ENCODE assay signal across 8 cellular contexts in the genomic region with DNA sequence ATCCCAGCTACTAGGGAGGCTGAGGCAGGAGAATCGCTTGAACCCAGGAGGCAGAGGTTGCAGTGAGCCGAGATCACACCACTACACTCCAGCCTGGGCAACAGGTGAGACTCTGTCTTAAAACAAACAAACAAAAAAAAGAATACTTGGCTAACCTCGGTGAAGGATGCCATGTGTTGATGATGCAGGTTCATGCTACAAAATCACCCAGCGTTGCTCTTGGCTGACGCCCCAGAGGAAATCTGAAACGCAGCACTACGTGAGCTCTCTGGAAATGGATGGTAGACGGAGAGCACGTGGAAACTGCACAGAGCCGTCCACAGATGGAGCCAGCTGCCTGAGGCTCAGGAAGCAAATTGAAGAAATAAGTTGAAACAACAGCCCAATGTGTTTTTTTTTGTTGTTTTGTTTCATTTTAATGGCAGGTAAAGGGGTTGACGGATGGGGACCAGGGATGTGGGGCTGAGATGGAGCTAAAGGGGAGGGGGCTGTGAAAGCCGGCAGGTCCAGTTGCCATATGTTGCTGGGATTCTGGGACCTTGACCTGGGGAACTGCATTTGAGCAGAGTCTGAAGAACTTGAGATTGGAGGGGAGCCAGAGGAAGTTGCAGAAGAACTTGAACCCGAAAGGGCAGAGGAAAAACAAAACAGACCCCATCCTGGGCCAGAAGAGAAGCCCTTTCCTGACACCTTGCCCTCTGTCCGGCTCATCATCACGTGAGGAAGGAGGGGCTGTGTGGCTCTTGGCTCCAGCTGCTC. TPM values are rescaled to one million over a fixed set of nuclear protein-coding genes. Genes with fewer than 3 reads are reported as not detected.
DNase-seq lines count a peak whose midpoint lies in the region; ATAC-seq lines count a peak whose summit lies in the region.

No MANE protein-coding gene starts in this region.

- no peaks in the 10 kb centered on the region for H3K27me3 Mint-ChIP-seq in activated CD4-positive, alpha-beta memory T cell treated with anti-CD3 and anti-CD28 coated beads for 36 hours
- H3K27me3 Mint-ChIP-seq in stimulated activated naive B cell treated with anti-CD40 and anti-IgM and Interleukin-4, amounts not matched to agents 10 μg/mL and 1 μg/mL and 100 μg/mL, for 72 hours = no peaks in the 10 kb centered on the region

- peak; percentile 66 for ATAC-seq in GM18907 (IDR thresholded peaks at IDR 0.05; ENCODE audit: unreplicated experiment)
- ATAC-seq in left ventricle myocardium superior = peak; percentile 91
- ATAC-seq in stimulated activated naive B cell treated with anti-CD40 and anti-IgM and Interleukin-4, amounts not matched to agents 10 μg/mL and 1 μg/mL and 100 μg/mL, for 72 hours (replicated peaks) = peak; percentile 82 to 84

- H3K9me3 Mint-ChIP-seq in activated CD4-positive, alpha-beta memory T cell treated with anti-CD3 and anti-CD28 coated beads for 36 hours = no peaks in the 10 kb centered on the region
- no peaks in the 10 kb centered on the region for H3K9me3 Mint-ChIP-seq in stimulated activated naive B cell treated with anti-CD40 and anti-IgM and Interleukin-4, amounts not matched to agents 10 μg/mL and 1 μg/mL and 100 μg/mL, for 72 hours

- DNase-seq in CD1c-positive myeloid dendritic cell (ENCODE audit: extremely low spot score) (peak; percentile 70), M059J (ENCODE audit: low read depth) (peak; percentile 83), left ventricle myocardium superior (peak; percentile 60), iPS-NIHi11 (ENCODE audit: low spot score) (no peak), superior temporal gyrus (ENCODE audit: extremely low spot score) (no peak)
- peak; percentile 39 for DNase-seq in activated CD4-positive, alpha-beta memory T cell treated with anti-CD3 and anti-CD28 coated beads for 36 hours
- no peak for DNase-seq in stimulated activated naive B cell treated with anti-CD40 and anti-IgM and Interleukin-4, amounts not matched to agents 10 μg/mL and 1 μg/mL and 100 μg/mL, for 72 hours

- no peak overlapping the region for H3K27ac Mint-ChIP-seq in activated CD4-positive, alpha-beta memory T cell treated with anti-CD3 and anti-CD28 coated beads for 36 hours
- peak overlapping the region; percentile 93 for H3K27ac Mint-ChIP-seq in stimulated activated naive B cell treated with anti-CD40 and anti-IgM and Interleukin-4, amounts not matched to agents 10 μg/mL and 1 μg/mL and 100 μg/mL, for 72 hours

- intact Hi-C loops in activated CD4-positive, alpha-beta memory T cell treated with anti-CD3 and anti-CD28 coated beads for 36 hours (cut with micrococcal nuclease) = loop anchor here (2.0 kb wide), 1 partner anchor 108 kb away; no protein-coding TSS in a partner anchor
- intact Hi-C loops in left ventricle myocardium superior (cut with micrococcal nuclease) = no loop called here

- POLR2A ChIA-PET in activated CD4-positive, alpha-beta memory T cell treated with anti-CD3 and anti-CD28 coated beads for 36 hours (lab: Charles Lee) = interaction anchor here (0.6 kb wide), 2 partner anchors 14 to 331 kb away, joined by 3 to 4 read pairs; no protein-coding TSS in a partner anchor

- no peak overlapping the region for H3K4me3 Mint-ChIP-seq in activated CD4-positive, alpha-beta memory T cell treated with anti-CD3 and anti-CD28 coated beads for 36 hours
- H3K4me3 Mint-ChIP-seq in stimulated activated naive B cell treated with anti-CD40 and anti-IgM and Interleukin-4, amounts not matched to agents 10 μg/mL and 1 μg/mL and 100 μg/mL, for 72 hours = peak overlapping the region; percentile 39 to 48

- H3K36me3 Mint-ChIP-seq in activated CD4-positive, alpha-beta memory T cell treated with anti-CD3 and anti-CD28 coated beads for 36 hours = no peaks in the 10 kb centered on the region
- no peaks in the 10 kb centered on the region for H3K36me3 Mint-ChIP-seq in stimulated activated naive B cell treated with anti-CD40 and anti-IgM and Interleukin-4, amounts not matched to agents 10 μg/mL and 1 μg/mL and 100 μg/mL, for 72 hours

- peaks cover 4% of the 10 kb centered on the region for H3K4me1 Mint-ChIP-seq in activated CD4-positive, alpha-beta memory T cell treated with anti-CD3 and anti-CD28 coated beads for 36 hours (ENCODE audit: low read depth)
- peaks cover 31 to 54% of the 10 kb centered on the region in 2 donors for H3K4me1 Mint-ChIP-seq in stimulated activated naive B cell treated with anti-CD40 and anti-IgM and Interleukin-4, amounts not matched to agents 10 μg/mL and 1 μg/mL and 100 μg/mL, for 72 hours

- CTCF ChIA-PET in activated CD4-positive, alpha-beta memory T cell treated with anti-CD3 and anti-CD28 coated beads for 36 hours (lab: Charles Lee) = interaction anchor here (0.7 to 3.0 kb wide), 10 partner anchors 10 to 1228 kb away, joined by 3 to 21 read pairs (median 4); a partner anchor contains a TSS

RNA-seq across cellular contexts. Expression of a gene that starts 12.8 kb away (rescaled TPM):
- 40.3 and 45.9 TPM in 2 replicates for total RNA-seq in M059J (2014; rRNA removed; shearing (Covaris generic))
- 10 to 100 TPM; 11.9 to 12.5 TPM for total RNA-seq in activated CD4-positive, alpha-beta memory T cell treated with anti-CD3 and anti-CD28 coated beads for 36 hours
- 16.6 TPM for total RNA-seq in left ventricle myocardium superior

RNA-seq across cellular contexts. Expression of a gene that starts 15.1 kb away (rescaled TPM):
- total RNA-seq in M059J (2014; rRNA removed; shearing (Covaris generic)) = not detected in 2 replicates
- not detected for total RNA-seq in activated CD4-positive, alpha-beta memory T cell treated with anti-CD3 and anti-CD28 coated beads for 36 hours
- not detected for total RNA-seq in left ventricle myocardium superior

Comparison
In these comparisons a context has a peak if more than half of its experiments do, and no peak if none do; other contexts are left out.
1. DNase-seq: peak in CD1c-positive myeloid dendritic cell (single experiment), M059J (single experiment), activated CD4-positive, alpha-beta memory T cell treated with anti-CD3 and anti-CD28 coated beads for 36 hours (single experiment) and left ventricle myocardium superior (single experiment); none in stimulated activated naive B cell treated with anti-CD40 and anti-IgM and Interleukin-4, amounts not matched to agents 10 μg/mL and 1 μg/mL and 100 μg/mL, for 72 hours (single experiment), iPS-NIHi11 (single experiment) and superior temporal gyrus (single experiment).
2. Peak in every context shown above with its lines, with median percentiles within 50 percentile points of each other: ATAC-seq.